ENCODE assay signal across 12 cellular contexts in the genomic region with DNA sequence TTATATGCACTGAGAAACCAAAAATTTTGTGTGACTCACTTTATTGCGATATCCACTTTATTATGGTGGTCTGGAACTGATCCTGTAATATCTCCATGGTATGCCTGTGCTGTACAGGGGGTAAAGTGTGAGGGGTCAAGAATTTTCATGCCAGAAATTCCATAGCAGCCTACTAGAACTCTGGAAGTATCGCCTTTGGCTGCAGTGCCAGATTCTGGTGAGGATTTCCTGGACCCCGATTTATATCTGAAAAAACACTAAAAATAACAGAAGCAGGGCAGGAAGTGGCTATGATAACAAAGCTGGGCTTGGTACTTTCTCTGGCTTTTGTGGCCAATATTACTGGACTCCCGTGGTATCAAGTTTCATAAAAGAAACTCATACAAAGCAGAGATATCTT. TPM values are rescaled to one million over a fixed set of nuclear protein-coding genes. Genes with fewer than 3 reads are reported as not detected.
A peak's percentile ranks its signal among the peaks of the same experiment; 100 is the strongest.
DNase-seq lines count a peak whose midpoint lies in the region; ATAC-seq and TF ChIP-seq lines count a peak whose summit lies in the region.
"Had no signal": no experiment of that assay in that cellular context is flagged by ENCODE, and none has a peak within 500 bp of the region (broad histone marks: within the 10 kb centered on the region; RNA-seq: fewer than 3 reads in every experiment).

No MANE protein-coding gene starts in this region.

- TF ChIP-seq POLR2A in thyroid gland (IDR thresholded peaks at IDR 0.05), result no peak

- peaks cover 14% of the 10 kb centered on the region for H3K4me1 Mint-ChIP-seq in activated CD4-positive, alpha-beta T cell treated with anti-CD3 and anti-CD28 coated beads, Interleukin-2, amount 10 ng/mL, durations not matched to agents 24 days and 14 days

- no peak overlapping the region for H3K4me3 Mint-ChIP-seq in activated CD4-positive, alpha-beta T cell treated with anti-CD3 and anti-CD28 coated beads, Interleukin-2, amount 10 ng/mL, durations not matched to agents 24 days and 14 days

- TF ChIP-seq CTCF in thyroid gland (IDR thresholded peaks at IDR 0.05), result no peak

- H3K36me3 ChIP-seq in thyroid gland, result no peaks in the 10 kb centered on the region

- no peak overlapping the region for H3K27ac Mint-ChIP-seq in activated CD4-positive, alpha-beta T cell treated with anti-CD3 and anti-CD28 coated beads, Interleukin-2, amount 10 ng/mL, durations not matched to agents 24 days and 14 days

- intact Hi-C loops in activated CD4-positive, alpha-beta T cell treated with anti-CD3 and anti-CD28 coated beads, Interleukin-2, amount 10 ng/mL, durations not matched to agents 24 days and 14 days (cut with micrococcal nuclease), result no loop called here
- intact Hi-C loops in thyroid gland (cut with DNase I), result no loop called here

- 11 to 16% methylated on average over 4 of the region's 4 CpGs for WGBS in thyroid gland, 2 donors

- no peaks in the 10 kb centered on the region for H3K36me3 Mint-ChIP-seq in activated CD4-positive, alpha-beta T cell treated with anti-CD3 and anti-CD28 coated beads, Interleukin-2, amount 10 ng/mL, durations not matched to agents 24 days and 14 days (ENCODE audit: low read depth)

- peaks cover 7 to 42% of the 10 kb centered on the region in 2 donors for H3K4me1 ChIP-seq in thyroid gland
- H3K4me1 ChIP-seq: psoas muscle had no signal

- H3K27ac ChIP-seq in thyroid gland, result peak overlapping the region; percentile 45 to 77 (median 73)
- H3K27ac ChIP-seq: epithelial cell of prostate, psoas muscle had no signal

- H3K9me3 Mint-ChIP-seq in activated CD4-positive, alpha-beta T cell treated with anti-CD3 and anti-CD28 coated beads, Interleukin-2, amount 10 ng/mL, durations not matched to agents 24 days and 14 days, result no peaks in the 10 kb centered on the region

- H3K27me3 ChIP-seq in thyroid gland, result no peaks in the 10 kb centered on the region

- peak; percentile 47 for DNase-seq in activated CD4-positive, alpha-beta T cell treated with anti-CD3 and anti-CD28 coated beads, Interleukin-2, amount 10 ng/mL, durations not matched to agents 24 days and 14 days
- no peak for DNase-seq in activated CD4-positive, alpha-beta T cell treated with anti-CD3 and anti-CD28 coated beads for 1 hour
- DNase-seq in T1000 (lab: John Stamatoyannopoulos, UW) (peak; percentile 56), foreskin melanocyte (peak; percentile 35), thyroid gland (peak; percentile 38 to 49), DMS114 treated with DMSO at 0.1 percent for 48 hours (lab: John Stamatoyannopoulos, UW; ENCODE audit: unreplicated experiment) (no peak), HUDEP-2 (lab: John Stamatoyannopoulos, UW; ENCODE audit: unreplicated experiment in 76 of 76) (no peak)
- DNase-seq: activated CD4-positive, alpha-beta T cell treated with anti-CD3 and anti-CD28 coated beads, Interleukin-2, amount 50 U/mL, for 1 hour; psoas muscle; SHP77 had no signal

- peaks cover 14% of the 10 kb centered on the region for H3K27me3 Mint-ChIP-seq in activated CD4-positive, alpha-beta T cell treated with anti-CD3 and anti-CD28 coated beads, Interleukin-2, amount 10 ng/mL, durations not matched to agents 24 days and 14 days

- no peak for ATAC-seq in GM18519 (IDR thresholded peaks at IDR 0.05; ENCODE audit: low FRiP score, unreplicated experiment)
- ATAC-seq: psoas muscle had no signal

- no peaks in the 10 kb centered on the region for H3K9me3 ChIP-seq in thyroid gland
- H3K9me3 ChIP-seq: psoas muscle had no signal

- H3K4me3 ChIP-seq in thyroid gland (replicated peaks in 1 of 3), result no peak overlapping the region
- H3K4me3 ChIP-seq: psoas muscle had no signal

RNA-seq across cellular contexts. Expression of a gene that starts 36.4 kb away (rescaled TPM):
- not detected in 2 replicates for total RNA-seq in activated CD4-positive, alpha-beta T cell treated with anti-CD3 and anti-CD28 coated beads, Interleukin-2, amount 10 ng/mL, durations not matched to agents 24 days and 14 days
- 100 to 1,000 TPM in 1 of 4 donors, 10 to 100 TPM in 3; 41.5 to 100 (median 63.7) TPM for total RNA-seq in thyroid gland

RNA-seq across cellular contexts. Expression of a gene that starts 42.7 kb away (rescaled TPM):
- 15.5 and 16.3 TPM in 2 replicates for total RNA-seq in activated CD4-positive, alpha-beta T cell treated with anti-CD3 and anti-CD28 coated beads, Interleukin-2, amount 10 ng/mL, durations not matched to agents 24 days and 14 days
- 10 to 100 TPM; 39.5 to 66.1 (median 60.8) TPM for total RNA-seq in thyroid gland

RNA-seq across cellular contexts. Expression of a gene that starts 42.8 kb away (rescaled TPM):
- 66.9 and 69.1 TPM in 2 replicates for total RNA-seq in activated CD4-positive, alpha-beta T cell treated with anti-CD3 and anti-CD28 coated beads, Interleukin-2, amount 10 ng/mL, durations not matched to agents 24 days and 14 days
- 100 to 1,000 TPM in 1 of 4 donors, 10 to 100 TPM in 3; 68.5 to 117 (median 80.9) TPM for total RNA-seq in thyroid gland

Comparison
In these comparisons a context has a peak if more than half of its experiments do, and no peak if none do; other contexts are left out.
1. DNase-seq: peak in activated CD4-positive, alpha-beta T cell treated with anti-CD3 and anti-CD28 coated beads, Interleukin-2, amount 10 ng/mL, durations not matched to agents 24 days and 14 days (single experiment), T1000 (single experiment), foreskin melanocyte (single experiment) and thyroid gland (2 of 2); none in activated CD4-positive, alpha-beta T cell treated with anti-CD3 and anti-CD28 coated beads for 1 hour (single experiment), DMS114 treated with DMSO at 0.1 percent for 48 hours (single experiment) and HUDEP-2 (0 of 76).
2. RNA of a gene that starts 36.4 kb away (total RNA-seq): 41.5 to 100 TPM in thyroid gland; not detected in activated CD4-positive, alpha-beta T cell treated with anti-CD3 and anti-CD28 coated beads, Interleukin-2, amount 10 ng/mL, durations not matched to agents 24 days and 14 days; every median in the first group is over 10 times any median in the second.